In the genomic region with DNA sequence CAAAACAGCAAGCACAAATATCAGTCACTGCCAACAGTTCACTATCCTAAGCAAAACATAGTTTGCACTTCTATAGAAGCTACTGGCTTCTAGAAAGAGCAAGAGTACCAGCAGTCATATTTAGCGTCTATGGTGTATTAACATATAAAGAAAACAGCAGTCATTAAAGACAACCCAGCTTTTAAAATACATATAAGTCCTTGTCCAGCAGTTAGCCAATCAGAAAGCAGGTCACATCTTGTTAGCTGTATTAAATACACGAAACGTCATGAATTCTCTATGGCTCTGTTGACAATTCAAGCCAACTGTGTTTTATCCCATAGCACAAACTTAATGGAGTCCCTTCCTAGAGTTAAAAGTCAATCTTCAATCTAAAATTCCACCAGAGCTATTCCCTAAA, we compare ENCODE assay signal across 12 cellular contexts. TPM values are rescaled to one million over a fixed set of nuclear protein-coding genes. Genes with fewer than 3 reads are reported as not detected.
DNase-seq lines count a peak whose midpoint lies in the region; ATAC-seq and TF ChIP-seq lines count a peak whose summit lies in the region.
"Had no signal": no experiment of that assay in that cellular context is flagged by ENCODE, and none has a peak within 500 bp of the region (broad histone marks: within the 10 kb centered on the region; RNA-seq: fewer than 3 reads in every experiment).

No MANE protein-coding gene starts in this region.

- H3K4me1 ChIP-seq in GM23338 (ENCODE audit: insufficient read depth): peaks cover 71% of the 10 kb centered on the region

- H3K27ac ChIP-seq in GM23338 (ENCODE audit: low read depth) (peak overlapping the region; percentile 77), skin epidermis (peak overlapping the region in 16 of 21 experiments; percentile 15 to 80 (median 58))
- H3K27ac ChIP-seq: RWPE1 had no signal

- H4K20me1 ChIP-seq in GM23338 (replicated peaks; ENCODE audit: insufficient read depth): no peaks in the 10 kb centered on the region

- peaks cover 57% of the 10 kb centered on the region for H3K79me2 ChIP-seq in GM23338 (replicated peaks; ENCODE audit: insufficient read depth)

- no peak overlapping the region for H2AFZ ChIP-seq in GM23338

- DNase-seq in GM23338 (ENCODE audit: low spot score) (peak; percentile 22), cardiac fibroblast (ENCODE audit: low read depth in 2 of 2) (peak; percentile 62 to 73), immature natural killer cell (peak in 1 of 3 donors; percentile 10), NCI-H748 treated with DMSO at 0.1 percent for 48 hours (lab: John Stamatoyannopoulos, UW) (no peak)
- DNase-seq in stimulated activated naive CD8-positive, alpha-beta T cell treated with anti-CD3 and anti-CD28 coated beads, Interleukin-15, amount 100 ng/mL, for 72 hours: no peak
- DNase-seq in activated T-cell treated with anti-CD3 and anti-CD28 coated beads, Interleukin-2, amount 50 U/mL, for 4 hours: no peak
- no peak for DNase-seq in activated T-cell treated with anti-CD3 and anti-CD28 coated beads, Interleukin-2, amount 50 U/mL, for 48 hours
- DNase-seq: DMS79 treated with DMSO at 0.1 percent for 48 hours, naive B cell, NCI-H1105 had no signal

- H3K9me3 Mint-ChIP-seq in GM23338: no peaks in the 10 kb centered on the region
- H3K9me3 Mint-ChIP-seq in immature natural killer cell: no peaks in the 10 kb centered on the region
- no peaks in the 10 kb centered on the region for H3K9me3 Mint-ChIP-seq in stimulated activated naive CD8-positive, alpha-beta T cell treated with anti-CD3 and anti-CD28 coated beads, Interleukin-15, amount 100 ng/mL, for 72 hours
- H3K9me3 Mint-ChIP-seq in activated T-cell treated with anti-CD3 and anti-CD28 coated beads, Interleukin-2, amount 50 U/mL, for 4 hours: no peaks in the 10 kb centered on the region
- H3K9me3 Mint-ChIP-seq: naive B cell had no signal

- H3K9me2 ChIP-seq in GM23338 (ENCODE audit: insufficient read depth): no peaks in the 10 kb centered on the region

- no peaks in the 10 kb centered on the region for H3K27me3 ChIP-seq in GM23338 (ENCODE audit: insufficient read depth)

- peaks cover 3% of the 10 kb centered on the region; the same call in 1 of the 2 replicates for H3F3A ChIP-seq in GM23338 (replicated peaks; ENCODE audit: low read depth)

- peak overlapping the region; percentile 89 for H3K4me2 ChIP-seq in GM23338

- peak overlapping the region; percentile 78 for H3K4me3 ChIP-seq in GM23338
- peak overlapping the region; percentile 19 to 28 for H3K4me3 ChIP-seq in cardiac fibroblast (replicated peaks in 1 of 2; ENCODE audit: low read depth in 2 of 2, low read length in 2 of 2)
- H3K4me3 ChIP-seq in skin epidermis: peak overlapping the region; percentile 14 to 42 (median 30)

- no peaks in the 10 kb centered on the region for H3K36me3 ChIP-seq in GM23338 (ENCODE audit: insufficient read depth)

- H3K36me3 Mint-ChIP-seq in GM23338 (ENCODE audit: low read depth): no peaks in the 10 kb centered on the region
- no peaks in the 10 kb centered on the region for H3K36me3 Mint-ChIP-seq in immature natural killer cell
- H3K36me3 Mint-ChIP-seq in activated T-cell treated with anti-CD3 and anti-CD28 coated beads, Interleukin-2, amount 50 U/mL, for 4 hours (ENCODE audit: insufficient read depth): no peaks in the 10 kb centered on the region
- H3K36me3 Mint-ChIP-seq: naive B cell had no signal

- H3K4me3 Mint-ChIP-seq in GM23338: peak overlapping the region; percentile 95
- peak overlapping the region; percentile 86 to 94 (median 87) for H3K4me3 Mint-ChIP-seq in immature natural killer cell
- no peak overlapping the region for H3K4me3 Mint-ChIP-seq in stimulated activated naive CD8-positive, alpha-beta T cell treated with anti-CD3 and anti-CD28 coated beads, Interleukin-15, amount 100 ng/mL, for 72 hours
- no peak overlapping the region for H3K4me3 Mint-ChIP-seq in activated T-cell treated with anti-CD3 and anti-CD28 coated beads, Interleukin-2, amount 50 U/mL, for 4 hours

- peaks cover 2% of the 10 kb centered on the region for H3K27me3 Mint-ChIP-seq in GM23338 (ENCODE audit: insufficient read depth, low read depth, poor library complexity)
- peaks cover 5 to 13% (median 12%) of the 10 kb centered on the region in 3 donors for H3K27me3 Mint-ChIP-seq in immature natural killer cell (ENCODE audit: low read depth in 3 of 3)
- H3K27me3 Mint-ChIP-seq in stimulated activated naive CD8-positive, alpha-beta T cell treated with anti-CD3 and anti-CD28 coated beads, Interleukin-15, amount 100 ng/mL, for 72 hours: peaks cover 17% of the 10 kb centered on the region
- H3K27me3 Mint-ChIP-seq in activated T-cell treated with anti-CD3 and anti-CD28 coated beads, Interleukin-2, amount 50 U/mL, for 4 hours (ENCODE audit: low read depth): peaks cover 15% of the 10 kb centered on the region

- H3K4me1 Mint-ChIP-seq in GM23338: peaks cover 65% of the 10 kb centered on the region
- H3K4me1 Mint-ChIP-seq in immature natural killer cell: peaks cover 85 to 94% of the 10 kb centered on the region in 2 donors
- peaks cover 24% of the 10 kb centered on the region for H3K4me1 Mint-ChIP-seq in stimulated activated naive CD8-positive, alpha-beta T cell treated with anti-CD3 and anti-CD28 coated beads, Interleukin-15, amount 100 ng/mL, for 72 hours
- H3K4me1 Mint-ChIP-seq in activated T-cell treated with anti-CD3 and anti-CD28 coated beads, Interleukin-2, amount 50 U/mL, for 4 hours (ENCODE audit: low read depth): peaks cover 24% of the 10 kb centered on the region

- H3K27ac Mint-ChIP-seq in GM23338: peak overlapping the region; percentile 24
- peak overlapping the region; percentile 9 to 89 (median 67) for H3K27ac Mint-ChIP-seq in immature natural killer cell
- H3K27ac Mint-ChIP-seq in stimulated activated naive CD8-positive, alpha-beta T cell treated with anti-CD3 and anti-CD28 coated beads, Interleukin-15, amount 100 ng/mL, for 72 hours: no peak overlapping the region
- H3K27ac Mint-ChIP-seq: naive B cell had no signal

- no peak for ATAC-seq in GM23338
- no peak for ATAC-seq in stimulated activated naive CD8-positive, alpha-beta T cell treated with anti-CD3 and anti-CD28 coated beads, Interleukin-15, amount 100 ng/mL, for 72 hours
- ATAC-seq in activated T-cell treated with anti-CD3 and anti-CD28 coated beads, Interleukin-2, amount 50 U/mL, for 4 hours: no peak

- TF ChIP-seq CTCF in GM23338 (conservative IDR thresholded peaks at IDR 0.05; ENCODE audit: low read depth in 2 of 2): no peak
- no peak for TF ChIP-seq CTCF in cardiac fibroblast (IDR thresholded peaks at IDR 0.05; ENCODE audit: low read depth, low read length)

TF ChIP-seq in GM23338, 12 proteins besides CTCF, POLR2A, EP300 and RAD21 (continues in another document):
- TF ChIP-seq ZNF114 (CRISPR knock-in tag; IDR thresholded peaks at IDR 0.05) (no peak), EZH2 (IDR thresholded peaks at IDR 0.05; ENCODE audit: low read depth, unreplicated experiment) (no peak), JUNB (IDR thresholded peaks at IDR 0.05; ENCODE audit: unreplicated experiment) (no peak), POLR2AphosphoS5 (IDR thresholded peaks at IDR 0.05; ENCODE audit: low read depth) (no peak), CREB1 (CRISPR knock-in tag; IDR thresholded peaks at IDR 0.05; ENCODE audit: low read depth) (no peak), EZH2phosphoT487 (IDR thresholded peaks at IDR 0.05; ENCODE audit: unreplicated experiment) (no peak)
- TF ChIP-seq, protein P1, sequence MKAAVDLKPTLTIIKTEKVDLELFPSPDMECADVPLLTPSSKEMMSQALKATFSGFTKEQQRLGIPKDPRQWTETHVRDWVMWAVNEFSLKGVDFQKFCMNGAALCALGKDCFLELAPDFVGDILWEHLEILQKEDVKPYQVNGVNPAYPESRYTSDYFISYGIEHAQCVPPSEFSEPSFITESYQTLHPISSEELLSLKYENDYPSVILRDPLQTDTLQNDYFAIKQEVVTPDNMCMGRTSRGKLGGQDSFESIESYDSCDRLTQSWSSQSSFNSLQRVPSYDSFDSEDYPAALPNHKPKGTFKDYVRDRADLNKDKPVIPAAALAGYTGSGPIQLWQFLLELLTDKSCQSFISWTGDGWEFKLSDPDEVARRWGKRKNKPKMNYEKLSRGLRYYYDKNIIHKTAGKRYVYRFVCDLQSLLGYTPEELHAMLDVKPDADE (IDR thresholded peaks at IDR 0.05): no peak

RNA-seq across cellular contexts. Expression of a gene that starts 1.6 kb away (rescaled TPM):
- total RNA-seq in GM23338 (2014; rRNA removed; shearing (Covaris generic)): 80.1 and 89.1 TPM in 2 replicates
- 48.6 and 51.3 TPM in 2 replicates for polyA plus RNA-seq in GM23338 (2016; fragmentation: Nextera tagmentation; extraction: Ambion mirVana)
- polyA plus RNA-seq in immature natural killer cell: 10 to 100 TPM in 1 of 3 donors, 1 to 10 TPM in 2; 6.9 to 15.8 (median 7.5) TPM
- under 1 TPM in 1 of 3 donors, not detected in 2; 0.11 TPM for total RNA-seq in activated T-cell treated with anti-CD3 and anti-CD28 coated beads, Interleukin-2, amount 50 U/mL, for 4 hours

Comparison
In these comparisons a context has a peak if more than half of its experiments do, and no peak if none do; other contexts are left out.
1. DNase-seq: peak in GM23338 (single experiment) and cardiac fibroblast (2 of 2); none in stimulated activated naive CD8-positive, alpha-beta T cell treated with anti-CD3 and anti-CD28 coated beads, Interleukin-15, amount 100 ng/mL, for 72 hours (0 of 2), NCI-H748 treated with DMSO at 0.1 percent for 48 hours (single experiment), activated T-cell treated with anti-CD3 and anti-CD28 coated beads, Interleukin-2, amount 50 U/mL, for 4 hours (single experiment) and activated T-cell treated with anti-CD3 and anti-CD28 coated beads, Interleukin-2, amount 50 U/mL, for 48 hours (0 of 2).
2. H3K4me3 ChIP-seq: peak in every context shown above with its lines; median percentile 78 in GM23338; 30 in skin epidermis; 24 in cardiac fibroblast.
3. H3K27ac Mint-ChIP-seq: peak in GM23338 (single experiment) and immature natural killer cell (6 of 6); none in stimulated activated naive CD8-positive, alpha-beta T cell treated with anti-CD3 and anti-CD28 coated beads, Interleukin-15, amount 100 ng/mL, for 72 hours (0 of 2).
4. H3K4me3 Mint-ChIP-seq: peak in GM23338 (single experiment) and immature natural killer cell (5 of 5); none in stimulated activated naive CD8-positive, alpha-beta T cell treated with anti-CD3 and anti-CD28 coated beads, Interleukin-15, amount 100 ng/mL, for 72 hours (0 of 2) and activated T-cell treated with anti-CD3 and anti-CD28 coated beads, Interleukin-2, amount 50 U/mL, for 4 hours (single experiment).
5. RNA of a gene that starts 1.6 kb away (total RNA-seq): 80.1 to 89.1 TPM in GM23338; 0.11 TPM in activated T-cell treated with anti-CD3 and anti-CD28 coated beads, Interleukin-2, amount 50 U/mL, for 4 hours; every median in the first group is over 10 times any median in the second.